In the genomic region with DNA sequence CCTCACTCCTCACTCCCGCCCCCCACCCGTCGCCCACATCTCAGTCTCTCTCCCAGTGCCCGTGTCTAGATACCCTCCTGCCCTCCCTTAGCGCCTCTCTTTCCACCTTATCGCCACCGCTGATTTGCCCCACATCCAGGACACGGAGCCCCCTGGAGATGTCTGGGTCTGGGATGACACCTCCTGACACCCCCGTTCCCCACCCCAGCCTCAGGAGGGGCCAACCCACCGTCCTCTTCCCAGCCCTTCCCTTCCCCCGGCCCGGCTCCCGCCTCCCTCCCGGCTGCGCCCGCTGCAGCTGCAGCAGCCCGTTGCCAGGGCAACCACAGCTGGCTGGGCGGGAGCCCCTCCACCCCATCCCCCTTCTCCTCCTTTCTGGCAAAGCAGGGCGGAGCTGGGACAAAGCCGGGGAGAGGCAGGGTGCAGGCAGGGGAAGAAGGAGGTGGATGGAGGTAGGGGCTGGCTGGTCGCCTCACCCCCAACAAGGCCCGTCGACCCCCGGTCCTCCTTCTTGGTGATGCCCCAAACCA, we compare ENCODE assay signal across 7 cellular contexts. TPM values are rescaled to one million over a fixed set of nuclear protein-coding genes. Genes with fewer than 3 reads are reported as not detected.
DNase-seq lines count a peak whose midpoint lies in the region; ATAC-seq and TF ChIP-seq lines count a peak whose summit lies in the region.

No MANE protein-coding gene starts in this region.

- no peak for ATAC-seq in thoracic aorta (ENCODE audit: insufficient number of reproducible peaks, low FRiP score, low read depth)
- no peak for ATAC-seq in GM19467 (IDR thresholded peaks at IDR 0.05; ENCODE audit: unreplicated experiment)

- H3K27ac ChIP-seq in caudate nucleus (ENCODE audit: low read depth, low read length) (peak overlapping the region; percentile 92), thoracic aorta (peak overlapping the region; percentile 31 to 68)
- H3K27ac ChIP-seq in effector memory CD4-positive, alpha-beta T cell (ENCODE audit: insufficient read depth, low read length, poor library complexity, severe bottlenecking), result no peak overlapping the region

- TF ChIP-seq CTCF in thoracic aorta (IDR thresholded peaks at IDR 0.05), result no peak

- no peaks in the 10 kb centered on the region for H3K9me3 ChIP-seq in thoracic aorta
- H3K9me3 ChIP-seq in effector memory CD4-positive, alpha-beta T cell (ENCODE audit: control insufficient read depth, low read length), result no peaks in the 10 kb centered on the region

- peaks cover 5% of the 10 kb centered on the region for H3K27me3 ChIP-seq in thoracic aorta (replicated peaks; ENCODE audit: insufficient read depth)
- H3K27me3 ChIP-seq in effector memory CD4-positive, alpha-beta T cell (replicated peaks; ENCODE audit: control insufficient read depth, insufficient read depth, low read length, poor library complexity, severe bottlenecking), result peaks cover 13% of the 10 kb centered on the region

- peaks cover 21 to 31% of the 10 kb centered on the region in 2 donors for H3K4me1 ChIP-seq in thoracic aorta (ENCODE audit: control insufficient read depth in 1 of 2, low read depth in 2 of 2)
- peaks cover 25% of the 10 kb centered on the region for H3K4me1 ChIP-seq in effector memory CD4-positive, alpha-beta T cell (ENCODE audit: control insufficient read depth, insufficient read depth, low read length, poor library complexity, severe bottlenecking)

- H3K4me3 ChIP-seq in thoracic aorta, result peak overlapping the region; percentile 48
- H3K4me3 ChIP-seq in effector memory CD4-positive, alpha-beta T cell (ENCODE audit: insufficient read depth, low read depth, low read length, poor library complexity, severe bottlenecking), result no peak overlapping the region

- DNase-seq in NCI-H187 treated with DMSO at 0.1 percent for 48 hours (lab: John Stamatoyannopoulos, UW) (peak; percentile 40), caudate nucleus (lab: John Stamatoyannopoulos, UW) (peak in 58 of 61 donors; percentile 28 to 91 (median 80)), lung microvascular endothelial cell (ENCODE audit: low read depth in 2 of 2) (peak; percentile 19 to 20), thoracic aorta (ENCODE audit: low spot score) (no peak), NCI-H2196 treated with DMSO at 0.1 percent for 48 hours (lab: John Stamatoyannopoulos, UW; ENCODE audit: unreplicated experiment) (no peak)
- DNase-seq in effector memory CD4-positive, alpha-beta T cell, result no peak

- no peaks in the 10 kb centered on the region for H3K36me3 ChIP-seq in thoracic aorta
- no peaks in the 10 kb centered on the region for H3K36me3 ChIP-seq in effector memory CD4-positive, alpha-beta T cell (ENCODE audit: control insufficient read depth, insufficient read depth, low read length)

RNA-seq across cellular contexts. Expression of a gene that starts 13.5 kb away (rescaled TPM):
- total RNA-seq in lung microvascular endothelial cell (under 0.01 and 0.22 TPM in 2 replicates), thoracic aorta (1 to 10 TPM in 1 of 2 donors, under 1 TPM in 1; 0.85 to 1.2 TPM)

RNA-seq across cellular contexts. Expression of a gene that starts 45.7 kb away (rescaled TPM):
- total RNA-seq in lung microvascular endothelial cell, result 1.6 and 2.6 TPM in 2 replicates
- 100 to 1,000 TPM; 618 to 908 TPM for total RNA-seq in thoracic aorta

RNA-seq across cellular contexts. Expression of a gene that starts 53.9 kb away (rescaled TPM):
- total RNA-seq in lung microvascular endothelial cell (26.8 and 27.0 TPM in 2 replicates), thoracic aorta (100 to 1,000 TPM; 218 to 480 TPM)

Comparison
In these comparisons a context has a peak if more than half of its experiments do, and no peak if none do; other contexts are left out.
1. DNase-seq: peak in NCI-H187 treated with DMSO at 0.1 percent for 48 hours (single experiment), caudate nucleus (58 of 61) and lung microvascular endothelial cell (2 of 2); none in thoracic aorta (single experiment), NCI-H2196 treated with DMSO at 0.1 percent for 48 hours (single experiment) and effector memory CD4-positive, alpha-beta T cell (0 of 3).
2. RNA of a gene that starts 45.7 kb away (total RNA-seq): 618 to 908 TPM in thoracic aorta; 1.6 to 2.6 TPM in lung microvascular endothelial cell; every median in the first group is over 100 times any median in the second.